Comparison of ENCODE assay signal across 6 cellular contexts in the genomic region with DNA sequence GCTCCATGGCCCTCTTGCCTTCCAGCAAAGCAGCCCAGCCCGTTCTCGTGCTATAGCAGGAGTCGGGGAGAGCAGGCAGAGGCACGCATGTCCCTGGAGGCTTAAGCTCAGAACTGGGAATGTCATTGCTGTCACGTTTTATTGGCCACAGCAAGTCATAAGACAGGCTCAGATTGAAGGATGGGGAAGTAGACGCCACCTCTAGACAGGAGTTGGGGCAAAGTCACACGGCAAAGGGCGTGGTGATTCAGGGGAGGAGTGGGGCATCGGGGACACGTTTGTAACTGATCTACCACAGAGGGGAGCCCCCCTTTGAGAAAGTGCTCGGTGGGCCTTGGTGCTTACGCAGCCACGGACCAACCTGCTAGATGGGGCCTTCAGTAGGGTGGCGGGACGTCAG. TPM values are rescaled to one million over a fixed set of nuclear protein-coding genes. Genes with fewer than 3 reads are reported as not detected.
DNase-seq lines count a peak whose midpoint lies in the region; ATAC-seq, FAIRE-seq and TF ChIP-seq lines count a peak whose summit lies in the region.
"Not testable (repeated sequence)": the region's sequence is repeated elsewhere in the genome, so short reads cannot be mapped to it uniquely, and the experiment has no call there.

No MANE protein-coding gene starts in this region.

- H3K4me3 Mint-ChIP-seq in CD4-positive, alpha-beta T cell, result not testable (repeated sequence)

- H3K79me2 ChIP-seq in keratinocyte (ENCODE audit: control insufficient read depth, insufficient read depth, low read length), result not testable (repeated sequence)

- not testable (repeated sequence) for H3K4me1 ChIP-seq in keratinocyte (ENCODE audit: control insufficient read depth, extremely low read depth, insufficient read depth, low read length); mucosa of descending colon (ENCODE audit: low read depth); small intestine (ENCODE audit: control insufficient read depth in 2 of 2, insufficient read depth in 1 of 2, low read depth in 1 of 2, low read length in 1 of 2)

- POLR2A ChIA-PET in CD4-positive, alpha-beta T cell (lab: Charles Lee), result not testable (repeated sequence)

- H3K27ac Mint-ChIP-seq in CD4-positive, alpha-beta T cell, result not testable (repeated sequence)

- not testable (repeated sequence) for H3K9me3 ChIP-seq in CD4-positive, alpha-beta T cell (ENCODE audit: control insufficient read depth, low read length); keratinocyte (ENCODE audit: control insufficient read depth, low read depth, low read length); mucosa of descending colon; small intestine (ENCODE audit: control insufficient read depth, low read depth)

- not testable (repeated sequence) for H3K9me1 ChIP-seq in keratinocyte (ENCODE audit: control insufficient read depth, extremely low read depth, insufficient read depth, low read length)

- H3K27ac ChIP-seq in CD4-positive, alpha-beta T cell (ENCODE audit: low read depth, low read length); keratinocyte (ENCODE audit: control insufficient read depth, insufficient read depth, low read length); small intestine (ENCODE audit: low read depth in 1 of 2, low read length in 1 of 2): not testable (repeated sequence)

- intact Hi-C loops in CD4-positive, alpha-beta T cell (cut with DNase I, micrococcal nuclease); mucosa of descending colon (cut with DNase I, micrococcal nuclease): not testable (repeated sequence)

- not testable (repeated sequence) for H4K20me1 ChIP-seq in keratinocyte (ENCODE audit: control insufficient read depth, extremely low read depth, insufficient read depth, low read length)

- not testable (repeated sequence) for H3K4me1 Mint-ChIP-seq in CD4-positive, alpha-beta T cell (ENCODE audit: low read depth)

- not testable (repeated sequence) for H3K4me3 ChIP-seq in bronchial epithelial cell (ENCODE audit: low read depth, low read length); keratinocyte (ENCODE audit: control insufficient read depth in 2 of 3, extremely low read depth in 1 of 3, insufficient read depth in 2 of 3, low read depth in 1 of 3, low read length in 3 of 3); mucosa of descending colon; small intestine (ENCODE audit: low read depth in 1 of 2, low read length in 2 of 2)

- H3K36me3 ChIP-seq in bronchial epithelial cell (ENCODE audit: control insufficient read depth, insufficient read depth, low read length); keratinocyte (ENCODE audit: control insufficient read depth in 2 of 2, extremely low read depth in 1 of 2, insufficient read depth in 2 of 2, low read length in 2 of 2); mucosa of descending colon (ENCODE audit: low read depth); small intestine (ENCODE audit: control insufficient read depth in 2 of 2, insufficient read depth in 2 of 2, low read length in 2 of 2): not testable (repeated sequence)

- ATAC-seq in CD4-positive, alpha-beta T cell (ENCODE audit: poor library complexity), result peak; percentile 27
- ATAC-seq in mucosa of descending colon, result peak; percentile 57

- not testable (repeated sequence) for H3K36me3 Mint-ChIP-seq in CD4-positive, alpha-beta T cell (ENCODE audit: low read depth)

- DNase-seq in CD4-positive, alpha-beta T cell; GM12892 (ENCODE audit: insufficient read length); bronchial epithelial cell (ENCODE audit: low read depth); keratinocyte (ENCODE audit: low read depth, low spot score): not testable (repeated sequence)
- peak in 1 of 3 donors; percentile 54 for DNase-seq in mucosa of descending colon
- DNase-seq in small intestine, result peak; percentile 54

- H2AFZ ChIP-seq in keratinocyte (ENCODE audit: control insufficient read depth, low read length), result not testable (repeated sequence)

- WGBS in small intestine, 3 donors, result 25 to 69% (median 48%) methylated on average over 13 to 15 of the region's 15 CpGs

- dilution Hi-C loops in keratinocyte (cut with MboI; ENCODE audit: extremely low pct_ligation_motif_present, low sequenced_read_pairs), result not testable (repeated sequence)

- FAIRE-seq in GM12892 (lab: Jason Lieb, UNC) (peak; percentile 30), bronchial epithelial cell (lab: Jason Lieb, UNC) (peak; percentile 50), keratinocyte (lab: Jason Lieb, UNC) (peak; percentile 17)
- FAIRE-seq in small intestine (lab: Jason Lieb, UNC), result not testable (repeated sequence)

- not testable (repeated sequence) for H3K27me3 ChIP-seq in CD4-positive, alpha-beta T cell (ENCODE audit: control insufficient read depth, insufficient read depth, low read length); bronchial epithelial cell (ENCODE audit: control insufficient read depth, insufficient read depth, low read length); small intestine (ENCODE audit: control insufficient read depth in 2 of 2, insufficient read depth in 2 of 2, low read length in 2 of 2)
- peaks cover 20% of the 10 kb centered on the region for H3K27me3 ChIP-seq in keratinocyte (ENCODE audit: control insufficient read depth, extremely low read depth, insufficient read depth, low read length)

- H3K4me2 ChIP-seq in keratinocyte (ENCODE audit: control insufficient read depth, extremely low read depth, insufficient read depth, low read depth, low read length), result not testable (repeated sequence)

- H3K9me3 Mint-ChIP-seq in CD4-positive, alpha-beta T cell, result not testable (repeated sequence)

- H3K9ac ChIP-seq in keratinocyte (ENCODE audit: control insufficient read depth, extremely low read depth, insufficient read depth, low read length), result not testable (repeated sequence)

- H3K27me3 Mint-ChIP-seq in CD4-positive, alpha-beta T cell, result not testable (repeated sequence)

- TF ChIP-seq CTCF in CD4-positive, alpha-beta T cell (IDR thresholded peaks at IDR 0.05); bronchial epithelial cell (IDR thresholded peaks at IDR 0.05; ENCODE audit: insufficient read depth, low read length, severe bottlenecking); keratinocyte (optimal IDR thresholded peaks at IDR 0.05 in 1 of 3, IDR thresholded peaks at IDR 0.05 in 1 of 3, conservative IDR thresholded peaks at IDR 0.05 in 1 of 3; ENCODE audit: extremely low read depth in 1 of 3, insufficient read depth in 2 of 3, low read length in 3 of 3); mucosa of descending colon (IDR thresholded peaks at IDR 0.05): not testable (repeated sequence)

- CTCF ChIA-PET in CD4-positive, alpha-beta T cell (lab: Charles Lee), result not testable (repeated sequence)

- not testable (repeated sequence) for TF ChIP-seq POLR2A in GM12892 (IDR thresholded peaks at IDR 0.05; ENCODE audit: low read depth, low read length)

RNA-seq across cellular contexts. Expression of a gene that starts 9.5 kb away (rescaled TPM):
- under 1 TPM; 0.25 to 0.36 TPM for total RNA-seq in CD4-positive, alpha-beta T cell
- polyA plus RNA-seq in GM12892 (2012; ENCODE audit: missing spikeins), result 1.4 TPM
- not detected in 2 replicates for total RNA-seq in bronchial epithelial cell
- 0.01 to 0.04 TPM in 2 of 3 replicates, not detected in the other for polyA plus RNA-seq in keratinocyte
- polyA plus RNA-seq in keratinocyte (2011; ENCODE audit: low read depth), result not detected
- 0.01 and 0.03 TPM in 2 replicates for polyA plus RNA-seq in keratinocyte (2011; cell fraction: cytosol; rRNA removed)
- polyA plus RNA-seq in keratinocyte (2011; cell fraction: nucleus; rRNA removed), result 0.08 TPM in 1 of 2 replicates, not detected in the other
- polyA plus RNA-seq in keratinocyte (2012; ENCODE audit: low replicate concordance), result 0.07 TPM in 1 of 2 replicates, not detected in the other
- not detected in 3 replicates for polyA minus RNA-seq in keratinocyte
- polyA minus RNA-seq in keratinocyte (2011; cell fraction: cytosol; rRNA and poly(A)+ RNA removed), result not detected
- not detected in 2 replicates for polyA minus RNA-seq in keratinocyte (2011; cell fraction: nucleus; rRNA and poly(A)+ RNA removed)
- total RNA-seq in mucosa of descending colon, result 1 to 10 TPM in 1 of 3 donors, under 1 TPM in 1, not detected in 1; 0.61 to 1.3 TPM
- under 1 TPM in 1 of 3 donors, not detected in 2; 0.07 TPM for polyA plus RNA-seq in small intestine

RNA-seq across cellular contexts. Expression of a gene that starts 46.7 kb away (rescaled TPM):
- 1 to 10 TPM; 7.9 to 9.3 TPM for total RNA-seq in CD4-positive, alpha-beta T cell
- 4.7 TPM for polyA plus RNA-seq in GM12892 (2012; ENCODE audit: missing spikeins)
- 5.8 and 12.3 TPM in 2 replicates for total RNA-seq in bronchial epithelial cell
- 8.5 to 18.5 TPM (median 16.1 TPM) in 3 replicates for polyA plus RNA-seq in keratinocyte
- polyA plus RNA-seq in keratinocyte (2011; ENCODE audit: low read depth), result 2.8 TPM
- 7.1 and 19.6 TPM in 2 replicates for polyA plus RNA-seq in keratinocyte (2011; cell fraction: cytosol; rRNA removed)
- polyA plus RNA-seq in keratinocyte (2011; cell fraction: nucleus; rRNA removed), result 34.9 and 55.9 TPM in 2 replicates
- polyA plus RNA-seq in keratinocyte (2012; ENCODE audit: low replicate concordance), result 13.4 and 40.4 TPM in 2 replicates
- polyA minus RNA-seq in keratinocyte, result 17.6 to 43.1 TPM (median 18.0 TPM) in 3 replicates
- 73.5 TPM for polyA minus RNA-seq in keratinocyte (2011; cell fraction: cytosol; rRNA and poly(A)+ RNA removed)
- 48.0 and 57.9 TPM in 2 replicates for polyA minus RNA-seq in keratinocyte (2011; cell fraction: nucleus; rRNA and poly(A)+ RNA removed)
- total RNA-seq in mucosa of descending colon, result 10 to 100 TPM; 23.4 to 63.7 (median 32.1) TPM
- polyA plus RNA-seq in small intestine, result 10 to 100 TPM in 1 of 3 donors, 1 to 10 TPM in 2; 6.9 to 32.0 (median 9.2) TPM
